Comparison of ENCODE assay signal across 8 cellular contexts in the genomic region with DNA sequence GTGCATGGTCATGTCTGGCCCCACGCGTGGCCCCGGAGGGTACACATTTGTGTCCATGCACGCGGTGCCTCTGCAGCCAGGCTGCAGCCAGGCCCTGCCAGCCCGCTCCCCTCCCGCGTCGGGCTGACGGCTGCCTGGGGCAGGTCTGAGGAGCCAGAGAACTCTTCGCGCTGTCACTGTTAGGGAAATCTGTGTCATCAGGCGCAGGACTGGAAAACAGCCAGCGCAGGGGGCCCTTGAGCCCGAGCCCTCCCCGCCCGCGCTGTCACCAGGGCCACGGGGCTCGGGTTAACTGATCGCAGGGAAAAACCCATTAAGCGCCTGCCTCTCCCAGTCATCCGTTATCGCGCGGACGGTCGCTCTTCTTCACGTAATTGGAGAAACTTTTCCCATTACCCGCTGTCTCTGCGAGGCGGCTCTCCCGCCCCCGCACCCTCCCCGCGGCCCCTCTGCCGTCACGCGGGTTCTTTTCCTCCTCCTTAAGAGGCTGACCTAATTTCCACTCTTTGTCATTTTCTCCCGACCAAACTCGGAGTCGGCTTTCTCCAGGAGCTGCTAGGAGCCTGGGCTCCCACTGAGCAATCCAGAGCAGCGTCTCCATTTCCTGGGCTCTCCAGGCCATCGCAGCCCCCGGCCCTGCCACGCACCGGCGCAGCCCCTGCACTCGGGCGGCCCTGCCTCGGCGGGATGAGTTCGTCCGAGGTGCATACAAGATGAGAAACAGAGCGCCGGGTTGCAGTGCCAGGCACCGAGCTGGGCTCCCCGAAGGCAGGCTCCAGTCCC. TPM values are rescaled to one million over a fixed set of nuclear protein-coding genes. Genes with fewer than 3 reads are reported as not detected.
DNase-seq lines count a peak whose midpoint lies in the region; ATAC-seq and TF ChIP-seq lines count a peak whose summit lies in the region.
"Had no signal": no experiment of that assay in that cellular context is flagged by ENCODE, and none has a peak within 500 bp of the region (broad histone marks: within the 10 kb centered on the region; RNA-seq: fewer than 3 reads in every experiment).

No MANE protein-coding gene starts in this region.

- peak overlapping the region; percentile 61 for H3K4me3 Mint-ChIP-seq in WTC11

- peak overlapping the region; percentile 3 to 70 (median 46) for H3K9ac ChIP-seq in skeletal muscle tissue (ENCODE audit: low read depth in 1 of 3, low read length in 3 of 3)

- H3K27me3 ChIP-seq in left ventricle myocardium inferior (ENCODE audit: low read depth) (peaks cover 29% of the 10 kb centered on the region), skeletal muscle tissue (ENCODE audit: control insufficient read depth in 3 of 3, insufficient read depth in 3 of 3, low read length in 3 of 3) (peaks cover 6 to 28% (median 18%) of the 10 kb centered on the region in 3 donors)

- H3K36me3 Mint-ChIP-seq in WTC11: no peaks in the 10 kb centered on the region

- POLR2A ChIA-PET in WTC11 (lab: Charles Lee): no interaction called here

- ATAC-seq in WTC11: peak; percentile 65
- no peak for ATAC-seq in HG03439 (IDR thresholded peaks at IDR 0.05; ENCODE audit: unreplicated experiment)
- no peak for ATAC-seq in HG03342 (IDR thresholded peaks at IDR 0.05; ENCODE audit: unreplicated experiment)

- DNase-seq in M059J (ENCODE audit: low read depth) (peak; percentile 27), WTC11 (ENCODE audit: low spot score) (peak; percentile 33), left ventricle myocardium inferior (peak; percentile 51), DMS 273 (lab: John Stamatoyannopoulos, UW; ENCODE audit: unreplicated experiment) (no peak)

- H3K27me3 Mint-ChIP-seq in WTC11 (ENCODE audit: low read depth): peaks cover 38% of the 10 kb centered on the region

- H3K27ac ChIP-seq in left ventricle myocardium inferior (replicated peaks) (peak overlapping the region; percentile 69), skeletal muscle tissue (ENCODE audit: low read depth, low read length) (peak overlapping the region; percentile 37)
- H3K27ac ChIP-seq: SK-N-MC had no signal

- H3K36me3 ChIP-seq in left ventricle myocardium inferior (no peaks in the 10 kb centered on the region), skeletal muscle tissue (ENCODE audit: control insufficient read depth in 3 of 3, insufficient read depth in 3 of 3, low read length in 3 of 3) (no peaks in the 10 kb centered on the region)

- TF ChIP-seq CTCF in WTC11 (IDR thresholded peaks at IDR 0.05) (no peak), left ventricle myocardium inferior (IDR thresholded peaks at IDR 0.05; ENCODE audit: borderline replicate concordance) (no peak)

- no peaks in the 10 kb centered on the region for H3K9me3 ChIP-seq in left ventricle myocardium inferior (replicated peaks)
- H3K9me3 ChIP-seq in skeletal muscle tissue (ENCODE audit: control insufficient read depth in 3 of 3, low read length in 3 of 3): no peaks in the 10 kb centered on the region

- no peaks in the 10 kb centered on the region for H3K9me3 Mint-ChIP-seq in WTC11

- H3K4me1 Mint-ChIP-seq in WTC11: peaks cover 29% of the 10 kb centered on the region

- no peak overlapping the region for H3K27ac Mint-ChIP-seq in WTC11

- intact Hi-C loops in left ventricle myocardium inferior (cut with micrococcal nuclease): no loop called here

- peak overlapping the region; percentile 53 for H3K4me3 ChIP-seq in left ventricle myocardium inferior
- peak overlapping the region; percentile 44 to 70 (median 66) for H3K4me3 ChIP-seq in skeletal muscle tissue (ENCODE audit: low read length in 3 of 3)
- H3K4me3 ChIP-seq: SK-N-MC had no signal

- CTCF ChIA-PET in WTC11 (lab: Charles Lee): interaction anchor here (0.9 kb wide), 1 partner anchor 153 kb away, joined by 3 read pairs; the partner anchor contains the start of gene PLXNA1

- H3K4me1 ChIP-seq in left ventricle myocardium inferior (peaks cover 68% of the 10 kb centered on the region), skeletal muscle tissue (ENCODE audit: control insufficient read depth in 3 of 3, insufficient read depth in 3 of 3, low read length in 3 of 3) (peaks cover 37 to 65% (median 51%) of the 10 kb centered on the region in 3 donors)

TF ChIP-seq in WTC11, 78 proteins besides CTCF, POLR2A, EP300 and RAD21:
- TF ChIP-seq FOXJ3 (CRISPR knock-in tag; IDR thresholded peaks at IDR 0.05; ENCODE audit: borderline replicate concordance): no peak
- TF ChIP-seq MXD4 (CRISPR knock-in tag; IDR thresholded peaks at IDR 0.05; ENCODE audit: borderline replicate concordance): no peak
- TF ChIP-seq SOX15 (CRISPR knock-in tag; IDR thresholded peaks at IDR 0.05): no peak
TF ChIP-seq in WTC11: peak in this region for 0.

RNA-seq across cellular contexts. Expression of gene PRR23E, which starts 57.5 kb away (rescaled TPM):
- not detected in 2 replicates for total RNA-seq in M059J (2014; rRNA removed; shearing (Covaris generic))
- total RNA-seq in WTC11 (2021) (not detected in 3 replicates), left ventricle myocardium inferior (not detected), skeletal muscle tissue (not detected)
